In genomic region chr9:118318770-118319443, GRCh38 we compare ENCODE assay signal across 14 cellular contexts.
DNase-seq lines count a peak whose midpoint lies in the region; ATAC-seq and TF ChIP-seq lines count a peak whose summit lies in the region.
"Had no signal": no experiment of that assay in that cellular context is flagged by ENCODE, and none has a peak within 500 bp of the region (broad histone marks: within the 10 kb centered on the region; RNA-seq: fewer than 3 reads in every experiment).

No MANE protein-coding gene starts in this region.

- BruUV-seq in IMR-90 (replicated peaks; lab: Mats Ljungman, UMichigan): no TSS peak

- no peak overlapping the region for H3K9ac ChIP-seq in IMR-90 (ENCODE audit: low read depth, low read length)
- H3K9ac ChIP-seq: BLaER1 treated with 17β-estradiol and CSF1 and Interleukin-3, amounts not matched to agents 10 nM and 100 nM had no signal

- no peak overlapping the region for H2BK15ac ChIP-seq in IMR-90 (ENCODE audit: low read depth, low read length)

- no peak overlapping the region for H4K91ac ChIP-seq in IMR-90 (ENCODE audit: insufficient read depth, low read depth, low read length)

- H3K9me1 ChIP-seq in IMR-90 (ENCODE audit: insufficient read depth, low read length): no peaks in the 10 kb centered on the region

- H4K8ac ChIP-seq in IMR-90 (ENCODE audit: low read depth in 2 of 2, low read length in 2 of 2): no peak overlapping the region

- H3K4ac ChIP-seq in IMR-90 (ENCODE audit: low read depth, low read length): no peak overlapping the region

- TF ChIP-seq POLR2A in IMR-90 (IDR thresholded peaks at IDR 0.05; ENCODE audit: low read depth, low read length): no peak
- TF ChIP-seq POLR2A in body of pancreas (IDR thresholded peaks at IDR 0.05): no peak

- H2BK5ac ChIP-seq in IMR-90 (ENCODE audit: low read depth, low read length, poor library complexity, severe bottlenecking): no peak overlapping the region

- no peak overlapping the region for H2AFZ ChIP-seq in IMR-90 (replicated peaks; ENCODE audit: low read length, poor library complexity)

- ATAC-seq in IMR-90 (ENCODE audit: low read depth): no peak
- ATAC-seq in body of pancreas: no peak
- ATAC-seq in GM18873 (IDR thresholded peaks at IDR 0.05; ENCODE audit: low FRiP score, unreplicated experiment): no peak
- ATAC-seq in HG02571 (IDR thresholded peaks at IDR 0.05; ENCODE audit: unreplicated experiment): no peak
- no peak for ATAC-seq in naive thymus-derived CD8-positive, alpha-beta T cell

- no CpG with 5 or more reads among the region's 1 CpG for WGBS in IMR-90 (ENCODE audit: extremely low coverage in 2 of 2, insufficient read length in 1 of 2), 2 experiments
- 26% methylated on average over 1 of the region's 1 CpG for WGBS in body of pancreas, 2 donors

- no peaks in the 10 kb centered on the region for H3K36me3 Mint-ChIP-seq in naive thymus-derived CD8-positive, alpha-beta T cell

- H2AK5ac ChIP-seq in IMR-90 (ENCODE audit: low read depth, low read length): no peak overlapping the region

- H4K20me1 ChIP-seq in IMR-90 (ENCODE audit: insufficient read depth, low read length): no peaks in the 10 kb centered on the region
- H4K20me1 ChIP-seq: BLaER1 treated with 17β-estradiol and CSF1 and Interleukin-3, amounts not matched to agents 10 nM and 100 nM had no signal

- H2AK9ac ChIP-seq in IMR-90 (replicated peaks; ENCODE audit: low read depth, low read length, poor library complexity): no peak overlapping the region

- no peak overlapping the region for H3K56ac ChIP-seq in IMR-90 (ENCODE audit: extremely low read depth, insufficient read depth, low read length)

- no peak overlapping the region for H2BK20ac ChIP-seq in IMR-90 (ENCODE audit: low read depth, low read length)

- H4K5ac ChIP-seq in IMR-90 (ENCODE audit: low read depth, low read length): no peak overlapping the region

- no peaks in the 10 kb centered on the region for H3K79me1 ChIP-seq in IMR-90 (ENCODE audit: low read depth in 1 of 2, low read length in 2 of 2)

- peaks cover 0 to 9% (median 0%) of the 10 kb centered on the region in 9 donors for H3K9me3 Mint-ChIP-seq in naive thymus-derived CD8-positive, alpha-beta T cell

- no peak overlapping the region for H3K14ac ChIP-seq in IMR-90 (replicated peaks; ENCODE audit: low read depth, low read length)

- peaks cover 0 to 6% (median 0%) of the 10 kb centered on the region in 5 donors for H3K27me3 Mint-ChIP-seq in naive thymus-derived CD8-positive, alpha-beta T cell

- DNase-seq in COR-L47 (lab: John Stamatoyannopoulos, UW) (peak; percentile 12), IMR-90 (no peak), body of pancreas (peak; percentile 7 to 29 (median 13)), mucosa of gallbladder (ENCODE audit: low spot score) (peak; percentile 26)
- no peak for DNase-seq in naive thymus-derived CD8-positive, alpha-beta T cell
- DNase-seq: activated effector memory CD4-positive, alpha-beta T cell treated with Interleukin-2 at 50 U/mL for 16 hours; Karpas-422; NCI-H1694 treated with DMSO at 0.1 percent for 48 hours; NCI-H526 had no signal

- no peak overlapping the region for H3K23ac ChIP-seq in IMR-90 (ENCODE audit: low read depth, low read length)

- dilution Hi-C loops in IMR-90 (cut with HindIII; ENCODE audit: low sequenced_read_pairs, unreplicated experiment): no loop called here

- H3K4me2 ChIP-seq in IMR-90 (ENCODE audit: low read depth, low read length): no peak overlapping the region
- H3K4me2 ChIP-seq: BLaER1 treated with 17β-estradiol and CSF1 and Interleukin-3, amounts not matched to agents 10 nM and 100 nM had no signal

- in situ Hi-C loops in IMR-90 (cut with MboI; ENCODE audit: low sequenced_read_pairs): no loop called here

- no peak overlapping the region for H3K4me3 Mint-ChIP-seq in naive thymus-derived CD8-positive, alpha-beta T cell

- H3K18ac ChIP-seq in IMR-90 (ENCODE audit: low read depth, low read length): no peak overlapping the region

- H3K27ac Mint-ChIP-seq in naive thymus-derived CD8-positive, alpha-beta T cell: no peak overlapping the region

- TF ChIP-seq RAD21 in IMR-90 (IDR thresholded peaks at IDR 0.05; ENCODE audit: low read length): no peak

- H3K36me3 ChIP-seq in IMR-90 (ENCODE audit: control insufficient read depth, insufficient read depth, low read length) (no peaks in the 10 kb centered on the region), body of pancreas (replicated peaks in 1 of 2; ENCODE audit: insufficient read depth in 1 of 2, low read depth in 2 of 2) (no peaks in the 10 kb centered on the region)
- H3K36me3 ChIP-seq: BLaER1 treated with 17β-estradiol and CSF1 and Interleukin-3, amounts not matched to agents 10 nM and 100 nM; suprapubic skin had no signal

- H3K4me1 ChIP-seq in IMR-90 (ENCODE audit: control insufficient read depth, insufficient read depth, low read length): no peaks in the 10 kb centered on the region
- no peaks in the 10 kb centered on the region for H3K4me1 ChIP-seq in body of pancreas
- H3K4me1 ChIP-seq: BLaER1 treated with 17β-estradiol and CSF1 and Interleukin-3, amounts not matched to agents 10 nM and 100 nM; suprapubic skin had no signal

- H3K4me1 Mint-ChIP-seq in naive thymus-derived CD8-positive, alpha-beta T cell: no peaks in the 10 kb centered on the region

- no peak overlapping the region for H3K27ac ChIP-seq in IMR-90 (ENCODE audit: insufficient read depth, low read length)
- H3K27ac ChIP-seq in body of pancreas: no peak overlapping the region
- H3K27ac ChIP-seq: BLaER1 treated with 17β-estradiol and CSF1 and Interleukin-3, amounts not matched to agents 10 nM and 100 nM; suprapubic skin had no signal

- POLR2A ChIA-PET in IMR-90 (lab: Charles Lee; ENCODE audit: unreplicated experiment): no interaction called here
- POLR2A ChIA-PET in naive thymus-derived CD8-positive, alpha-beta T cell (lab: Charles Lee): no interaction called here

- H2BK120ac ChIP-seq in IMR-90 (ENCODE audit: low read depth, low read length): no peak overlapping the region

- intact Hi-C loops in IMR-90 (cut with micrococcal nuclease) (no loop called here), body of pancreas (cut with DNase I) (no loop called here)

- H3K9me3 ChIP-seq in IMR-90 (ENCODE audit: control insufficient read depth, insufficient read depth, low read length) (peaks cover 8% of the 10 kb centered on the region), body of pancreas (no peaks in the 10 kb centered on the region)
- H3K9me3 ChIP-seq: BLaER1 treated with 17β-estradiol and CSF1 and Interleukin-3, amounts not matched to agents 10 nM and 100 nM; suprapubic skin had no signal

- no peak overlapping the region for H3K4me3 ChIP-seq in IMR-90 (ENCODE audit: insufficient read depth, low read depth, low read length)
- no peak overlapping the region for H3K4me3 ChIP-seq in body of pancreas
- H3K4me3 ChIP-seq: BLaER1 treated with 17β-estradiol and CSF1 and Interleukin-3, amounts not matched to agents 10 nM and 100 nM; dorsolateral prefrontal cortex; suprapubic skin had no signal

- CTCF ChIA-PET in IMR-90 (lab: Yijun Ruan, JAX): no interaction called here

- TF ChIP-seq CTCF in IMR-90 (conservative IDR thresholded peaks at IDR 0.05; ENCODE audit: low read depth, low read length): no peak
- no peak for TF ChIP-seq CTCF in body of pancreas (IDR thresholded peaks at IDR 0.05)

- H3K27me3 ChIP-seq in IMR-90 (ENCODE audit: control insufficient read depth, insufficient read depth, low read length) (no peaks in the 10 kb centered on the region), body of pancreas (no peaks in the 10 kb centered on the region)
- H3K27me3 ChIP-seq: BLaER1 treated with 17β-estradiol and CSF1 and Interleukin-3, amounts not matched to agents 10 nM and 100 nM; dorsolateral prefrontal cortex; suprapubic skin had no signal

TF ChIP-seq in IMR-90, 13 proteins besides CTCF, POLR2A, EP300 and RAD21:
- TF ChIP-seq RFX5 (IDR thresholded peaks at IDR 0.05; ENCODE audit: low read depth, low read length) (no peak), NFE2L2 (IDR thresholded peaks at IDR 0.05; ENCODE audit: low read depth, low read length) (peak; percentile 12; the same call in 1 of the 2 replicates)

Comparison
In these comparisons a context has a peak if more than half of its experiments do, and no peak if none do; other contexts are left out.
1. DNase-seq: peak in COR-L47 (single experiment), body of pancreas (4 of 4) and mucosa of gallbladder (single experiment); none in IMR-90 (single experiment) and naive thymus-derived CD8-positive, alpha-beta T cell (0 of 10).